Comparison of ENCODE assay signal across 16 cellular contexts in the genomic region with DNA sequence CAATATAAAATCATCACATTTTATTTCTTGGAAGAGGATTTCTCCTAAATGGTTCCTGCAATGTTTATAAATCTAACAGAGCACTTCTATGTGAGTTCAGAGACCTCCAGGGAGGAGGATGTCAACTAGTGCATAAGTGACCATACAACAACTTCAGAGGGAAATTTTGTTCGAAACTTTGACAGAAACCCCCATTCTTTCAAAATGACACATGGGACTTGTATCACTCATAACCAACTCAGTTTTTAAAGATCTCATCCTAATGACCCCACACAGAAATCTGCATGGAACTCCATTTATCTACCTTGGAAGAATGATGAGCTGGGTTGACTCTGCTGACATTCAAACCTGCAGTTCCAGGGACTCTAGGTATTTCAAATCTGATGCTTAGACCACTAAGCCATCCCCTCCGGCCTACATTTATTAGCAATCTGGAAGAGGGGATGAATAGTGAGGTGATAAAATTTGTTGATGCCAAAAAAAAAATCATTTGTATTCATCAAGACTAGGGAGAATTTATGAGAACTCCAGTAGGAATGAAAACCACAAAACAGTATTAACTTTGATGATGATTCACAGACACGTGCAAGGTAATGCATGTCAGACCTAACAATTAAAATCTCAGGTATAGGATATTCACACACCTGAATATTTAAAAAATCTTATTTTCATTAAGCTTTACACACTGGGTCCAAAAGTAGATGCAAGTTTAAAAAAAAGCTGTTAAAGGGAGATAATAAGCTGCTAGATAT.
DNase-seq lines count a peak whose midpoint lies in the region; ATAC-seq, FAIRE-seq and TF ChIP-seq lines count a peak whose summit lies in the region.
"Had no signal": no experiment of that assay in that cellular context is flagged by ENCODE, and none has a peak within 500 bp of the region (broad histone marks: within the 10 kb centered on the region; RNA-seq: fewer than 3 reads in every experiment).

No MANE protein-coding gene starts in this region.

- no peak for FAIRE-seq in bronchial epithelial cell (lab: Jason Lieb, UNC)
- FAIRE-seq: islet of Langerhans had no signal

- DNase-seq in bronchial epithelial cell (ENCODE audit: low read depth) (peak; percentile 55), GM23338 (ENCODE audit: low spot score) (no peak), islet precursor cell (no peak)
- no peak for DNase-seq in activated CD4-positive, alpha-beta T cell treated with anti-CD3 and anti-CD28 coated beads, Interleukin-2, amount 10 ng/mL, durations not matched to agents 24 days and 14 days
- DNase-seq: activated B cell treated with CpG ODN at 0.5 μM for 24 hours; activated T-cell treated with anti-CD3 and anti-CD28 coated beads, Interleukin-2, amount 50 U/mL, for 1 hour; anterior cingulate cortex; NCI-H2081 treated with DMSO at 0.1 percent for 48 hours; stimulated activated CD4-positive, alpha-beta T cell treated with anti-CD3 and anti-CD28 coated beads, Interleukin-4, amount 100 ng/mL, for 4 hours; stomach had no signal

- no peaks in the 10 kb centered on the region for H3K79me2 ChIP-seq in GM23338 (replicated peaks; ENCODE audit: insufficient read depth)

- H3K27me3 ChIP-seq in bronchial epithelial cell (ENCODE audit: control insufficient read depth, insufficient read depth, low read length) (no peaks in the 10 kb centered on the region), GM23338 (ENCODE audit: insufficient read depth) (no peaks in the 10 kb centered on the region)
- H3K27me3 ChIP-seq: BLaER1, stomach had no signal

- TF ChIP-seq CTCF in bronchial epithelial cell (IDR thresholded peaks at IDR 0.05; ENCODE audit: insufficient read depth, low read length, severe bottlenecking) (no peak), GM23338 (conservative IDR thresholded peaks at IDR 0.05; ENCODE audit: low read depth in 2 of 2) (no peak)

- no peaks in the 10 kb centered on the region for H3K4me1 ChIP-seq in GM23338 (ENCODE audit: insufficient read depth)
- H3K4me1 ChIP-seq: BLaER1, stomach had no signal

- intact Hi-C loops in activated CD4-positive, alpha-beta T cell treated with anti-CD3 and anti-CD28 coated beads, Interleukin-2, amount 10 ng/mL, durations not matched to agents 24 days and 14 days (cut with micrococcal nuclease) = no loop called here

- peaks cover 42% of the 10 kb centered on the region for H3K36me3 Mint-ChIP-seq in activated CD4-positive, alpha-beta T cell treated with anti-CD3 and anti-CD28 coated beads, Interleukin-2, amount 10 ng/mL, durations not matched to agents 24 days and 14 days (ENCODE audit: low read depth)
- peaks cover 3% of the 10 kb centered on the region; the same call in 1 of the 3 replicates for H3K36me3 Mint-ChIP-seq in GM23338 (ENCODE audit: low read depth)

- H3K4me3 ChIP-seq in bronchial epithelial cell (ENCODE audit: low read depth, low read length) (no peak overlapping the region), GM23338 (no peak overlapping the region)
- H3K4me3 ChIP-seq: BLaER1, stomach had no signal

- H3K4me3 Mint-ChIP-seq in activated CD4-positive, alpha-beta T cell treated with anti-CD3 and anti-CD28 coated beads, Interleukin-2, amount 10 ng/mL, durations not matched to agents 24 days and 14 days = no peak overlapping the region
- H3K4me3 Mint-ChIP-seq in GM23338 = no peak overlapping the region
- H3K4me3 Mint-ChIP-seq: activated B cell treated with CpG ODN at 0.5 μM for 24 hours had no signal

- peaks cover 4% of the 10 kb centered on the region for H3K36me3 ChIP-seq in bronchial epithelial cell (ENCODE audit: control insufficient read depth, insufficient read depth, low read length)
- no peaks in the 10 kb centered on the region for H3K36me3 ChIP-seq in GM23338 (ENCODE audit: insufficient read depth)

- no peaks in the 10 kb centered on the region for H3K4me1 Mint-ChIP-seq in activated CD4-positive, alpha-beta T cell treated with anti-CD3 and anti-CD28 coated beads, Interleukin-2, amount 10 ng/mL, durations not matched to agents 24 days and 14 days
- no peaks in the 10 kb centered on the region for H3K4me1 Mint-ChIP-seq in GM23338
- H3K4me1 Mint-ChIP-seq: activated B cell treated with CpG ODN at 0.5 μM for 24 hours had no signal

- no peaks in the 10 kb centered on the region for H3K9me2 ChIP-seq in GM23338 (ENCODE audit: insufficient read depth)

- H3F3A ChIP-seq in GM23338 (replicated peaks; ENCODE audit: low read depth) = no peaks in the 10 kb centered on the region

- no peak overlapping the region for H3K27ac ChIP-seq in GM23338 (ENCODE audit: low read depth)
- H3K27ac ChIP-seq: BLaER1, stomach had no signal

- H3K27me3 Mint-ChIP-seq in activated CD4-positive, alpha-beta T cell treated with anti-CD3 and anti-CD28 coated beads, Interleukin-2, amount 10 ng/mL, durations not matched to agents 24 days and 14 days = no peaks in the 10 kb centered on the region
- no peaks in the 10 kb centered on the region for H3K27me3 Mint-ChIP-seq in GM23338 (ENCODE audit: insufficient read depth, low read depth, poor library complexity)
- H3K27me3 Mint-ChIP-seq: activated B cell treated with CpG ODN at 0.5 μM for 24 hours had no signal

- ATAC-seq in GM18858 (IDR thresholded peaks at IDR 0.05; ENCODE audit: unreplicated experiment) = peak; percentile 77
- peak; percentile 84 for ATAC-seq in GM21390 (IDR thresholded peaks at IDR 0.05; ENCODE audit: unreplicated experiment)
- ATAC-seq in HG02973 (IDR thresholded peaks at IDR 0.05; ENCODE audit: unreplicated experiment) = peak; percentile 68
- ATAC-seq in HG03108 (IDR thresholded peaks at IDR 0.05; ENCODE audit: unreplicated experiment) = no peak
- ATAC-seq in GM23338 = no peak

- H3K9me3 Mint-ChIP-seq in activated CD4-positive, alpha-beta T cell treated with anti-CD3 and anti-CD28 coated beads, Interleukin-2, amount 10 ng/mL, durations not matched to agents 24 days and 14 days = no peaks in the 10 kb centered on the region
- H3K9me3 Mint-ChIP-seq in GM23338 = no peaks in the 10 kb centered on the region

- no peak overlapping the region for H3K27ac Mint-ChIP-seq in activated CD4-positive, alpha-beta T cell treated with anti-CD3 and anti-CD28 coated beads, Interleukin-2, amount 10 ng/mL, durations not matched to agents 24 days and 14 days
- H3K27ac Mint-ChIP-seq in GM23338 = no peak overlapping the region
- H3K27ac Mint-ChIP-seq: activated B cell treated with CpG ODN at 0.5 μM for 24 hours had no signal

- H2AFZ ChIP-seq in GM23338 = no peak overlapping the region

- H3K4me2 ChIP-seq in GM23338 = no peak overlapping the region
- H3K4me2 ChIP-seq: BLaER1 had no signal

- no peaks in the 10 kb centered on the region for H4K20me1 ChIP-seq in GM23338 (replicated peaks; ENCODE audit: insufficient read depth)
- H4K20me1 ChIP-seq: BLaER1 had no signal

TF ChIP-seq in GM23338, 12 proteins besides CTCF, POLR2A, EP300 and RAD21:
- TF ChIP-seq NANOG (IDR thresholded peaks at IDR 0.05; ENCODE audit: borderline replicate concordance) (no peak), STAT1 (IDR thresholded peaks at IDR 0.05; ENCODE audit: unreplicated experiment) (no peak), JUNB (IDR thresholded peaks at IDR 0.05; ENCODE audit: unreplicated experiment) (no peak)
TF ChIP-seq in GM23338: peak in this region for 0.

Comparison
In these comparisons a context has a peak if more than half of its experiments do, and no peak if none do; other contexts are left out.
1. ATAC-seq: peak in GM18858 (single experiment), GM21390 (single experiment) and HG02973 (single experiment); none in HG03108 (single experiment) and GM23338 (single experiment).